ENCODE assay signal across 1 cellular context in genomic region chr2:119442850-119443249, GRCh38.
TF ChIP-seq lines count a peak whose summit lies in the region.

No MANE protein-coding gene starts in this region.

TF ChIP-seq in HepG2, 621 proteins besides CTCF, POLR2A, EP300 and RAD21 (continued from another document):
- TF ChIP-seq PRDM15 (CRISPR knock-in tag; IDR thresholded peaks at IDR 0.05), result no peak
- 0 out of 2 replicates have a peak, but pooled peaks have one; percentile 22 for TF ChIP-seq IKZF5 (CRISPR knock-in tag; IDR thresholded peaks at IDR 0.05)
- TF ChIP-seq ZNF354B (CRISPR knock-in tag; IDR thresholded peaks at IDR 0.05), result no peak
- TF ChIP-seq SMAD9 (CRISPR knock-in tag; IDR thresholded peaks at IDR 0.05), result no peak
- TF ChIP-seq KAT8 (CRISPR knock-in tag; IDR thresholded peaks at IDR 0.05), result no peak
- peak; percentile 81 for TF ChIP-seq AGO1 (IDR thresholded peaks at IDR 0.05; ENCODE audit: low read depth, low read length, poor library complexity, severe bottlenecking)
- TF ChIP-seq HDAC1 (CRISPR knock-in tag; IDR thresholded peaks at IDR 0.05), result no peak
- peak; percentile 79 for TF ChIP-seq AKAP8 (CRISPR knock-in tag; IDR thresholded peaks at IDR 0.05)
- TF ChIP-seq PLRG1 (conservative IDR thresholded peaks at IDR 0.05), result no peak
- no peak for TF ChIP-seq MXI1 (IDR thresholded peaks at IDR 0.05; ENCODE audit: borderline replicate concordance, low read depth, low read length)
- TF ChIP-seq RELA (CRISPR knock-in tag; IDR thresholded peaks at IDR 0.05), result no peak
- no peak for TF ChIP-seq ZNF703 (CRISPR knock-in tag; IDR thresholded peaks at IDR 0.05; ENCODE audit: borderline replicate concordance)
- TF ChIP-seq ZBTB34 (CRISPR knock-in tag; IDR thresholded peaks at IDR 0.05), result no peak
- TF ChIP-seq GPN1 (CRISPR knock-in tag; IDR thresholded peaks at IDR 0.05; ENCODE audit: borderline replicate concordance), result no peak
- no peak for TF ChIP-seq ZFP90 (CRISPR knock-in tag; IDR thresholded peaks at IDR 0.05; ENCODE audit: borderline replicate concordance)
- TF ChIP-seq ZNF441 (CRISPR knock-in tag; IDR thresholded peaks at IDR 0.05; ENCODE audit: borderline replicate concordance), result 0 out of 2 replicates have a peak, but pooled peaks have one; percentile 26
- TF ChIP-seq ZNF101 (CRISPR knock-in tag; IDR thresholded peaks at IDR 0.05; ENCODE audit: borderline replicate concordance, low read depth), result no peak
- peak; percentile 63; the same call in 1 of the 2 replicates for TF ChIP-seq ZMAT3 (CRISPR knock-in tag; conservative IDR thresholded peaks at IDR 0.05)
- TF ChIP-seq E2F2 (CRISPR knock-in tag; IDR thresholded peaks at IDR 0.05; ENCODE audit: borderline replicate concordance), result no peak
- TF ChIP-seq CERS6 (CRISPR knock-in tag; IDR thresholded peaks at IDR 0.05), result no peak
